14 cellular contexts compared by ENCODE assay signal in the genomic region with DNA sequence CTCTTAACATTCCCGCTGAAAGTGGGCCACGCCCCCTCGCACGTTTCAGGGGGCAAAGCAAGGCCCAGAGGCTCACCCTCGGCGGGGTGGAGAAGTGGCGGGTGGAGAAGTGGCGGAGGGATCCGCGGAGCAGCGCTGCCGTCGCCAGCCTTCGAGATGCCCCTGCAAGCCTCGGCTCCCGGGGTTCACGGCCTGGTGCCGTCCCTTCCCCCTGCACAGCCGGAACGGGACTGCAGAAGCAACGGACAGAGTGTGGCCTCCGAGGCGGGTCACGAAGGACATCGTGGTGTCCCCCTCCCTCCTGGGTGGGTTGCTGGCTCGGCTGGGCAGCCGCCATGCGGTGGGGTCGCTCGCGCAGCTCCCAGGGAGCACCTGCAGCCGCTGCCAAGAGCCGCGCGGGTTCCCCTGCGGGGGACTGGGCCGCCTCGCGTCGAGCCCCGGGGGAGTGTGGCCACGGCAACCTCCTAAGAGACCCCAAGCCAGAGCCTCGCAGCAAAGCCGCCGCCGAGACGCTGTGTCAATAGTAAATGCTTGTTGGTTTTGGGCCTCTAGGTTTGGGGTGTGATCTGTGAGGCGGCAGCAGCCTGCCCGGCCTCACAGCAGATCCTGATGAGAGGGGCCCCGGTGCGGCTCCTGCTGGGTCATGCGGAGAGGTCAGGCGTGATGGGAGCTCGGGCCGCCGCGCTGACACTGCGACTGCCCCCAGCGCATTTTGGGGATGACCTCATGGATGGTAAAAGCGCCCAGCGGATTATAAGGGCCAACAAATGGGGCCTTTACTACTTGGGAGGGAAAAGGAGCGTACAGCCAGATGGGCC. TPM values are rescaled to one million over a fixed set of nuclear protein-coding genes. Genes with fewer than 3 reads are reported as not detected.
A peak's percentile ranks its signal among the peaks of the same experiment; 100 is the strongest.
DNase-seq lines count a peak whose midpoint lies in the region; ATAC-seq, FAIRE-seq and TF ChIP-seq lines count a peak whose summit lies in the region.
"Had no signal": no experiment of that assay in that cellular context is flagged by ENCODE, and none has a peak within 500 bp of the region (broad histone marks: within the 10 kb centered on the region; RNA-seq: fewer than 3 reads in every experiment).

No MANE protein-coding gene starts in this region.

- H3K4me3 Mint-ChIP-seq in naive thymus-derived CD8-positive, alpha-beta T cell, result peak overlapping the region in 5 of 10 donors; percentile 26 to 97 (median 92)
- no peak overlapping the region for H3K4me3 Mint-ChIP-seq in activated T-cell treated with anti-CD3 and anti-CD28 coated beads, Interleukin-2, amount 50 U/mL, for 4 hours
- H3K4me3 Mint-ChIP-seq: activated CD4-positive, alpha-beta memory T cell treated with anti-CD3 and anti-CD28 coated beads for 36 hours had no signal

- no peak for TF ChIP-seq EP300 in GM12878 (IDR thresholded peaks at IDR 0.05; ENCODE audit: borderline replicate concordance in 1 of 2, control insufficient read depth in 1 of 2, low read depth in 2 of 2, low read length in 2 of 2)

- H3K36me3 ChIP-seq in HUES6 (ENCODE audit: control insufficient read depth, insufficient read depth, low read length), result no peaks in the 10 kb centered on the region
- H3K36me3 ChIP-seq in GM12878 (ENCODE audit: control insufficient read depth in 2 of 2, insufficient read depth in 2 of 2, low read length in 1 of 2), result no peaks in the 10 kb centered on the region
- H3K36me3 ChIP-seq: thoracic aorta had no signal

- POLR2A ChIA-PET in GM12878 (lab: Charles Lee), result interaction anchor here (0.6 kb wide), 1 partner anchor 214 kb away, joined by 3 read pairs; no protein-coding TSS in a partner anchor
- POLR2A ChIA-PET in naive thymus-derived CD8-positive, alpha-beta T cell (lab: Charles Lee), result interaction anchor here (1.1 kb wide), 1 partner anchor 9 kb away, joined by 3 read pairs; no protein-coding TSS in a partner anchor

- H3K4me1 Mint-ChIP-seq in naive thymus-derived CD8-positive, alpha-beta T cell, result peaks cover 24 to 63% (median 52%) of the 10 kb centered on the region in 4 donors
- peaks cover 42% of the 10 kb centered on the region for H3K4me1 Mint-ChIP-seq in activated T-cell treated with anti-CD3 and anti-CD28 coated beads, Interleukin-2, amount 50 U/mL, for 4 hours (ENCODE audit: low read depth)

- no peak for TF ChIP-seq POLR2A in GM12878 (IDR thresholded peaks at IDR 0.05; ENCODE audit: low read depth, low read length)

- peaks cover 0 to 5% (median 1%) of the 10 kb centered on the region in 3 donors for H3K36me3 Mint-ChIP-seq in naive thymus-derived CD8-positive, alpha-beta T cell
- peaks cover 4% of the 10 kb centered on the region for H3K36me3 Mint-ChIP-seq in activated T-cell treated with anti-CD3 and anti-CD28 coated beads, Interleukin-2, amount 50 U/mL, for 4 hours (ENCODE audit: insufficient read depth)

- H3K4me2 ChIP-seq in GM12878 (ENCODE audit: control insufficient read depth, insufficient read depth), result no peak overlapping the region

- BruUV-seq in GM12878 (replicated peaks; lab: Mats Ljungman, UMichigan), result no TSS peak

- RAD21 ChIA-PET in GM12878 (lab: Charles Lee; ENCODE audit: unreplicated experiment), result no interaction called here

- no peak for TF ChIP-seq CTCF in GM12878 (IDR thresholded peaks at IDR 0.05 in 2 of 3, conservative IDR thresholded peaks at IDR 0.05 in 1 of 3; ENCODE audit: control insufficient read depth in 2 of 3, extremely low read depth in 1 of 3, insufficient read depth in 1 of 3, low read depth in 3 of 3, low read length in 3 of 3)

- ATAC-seq in GM12878 (no peak), HG03196 (IDR thresholded peaks at IDR 0.05; ENCODE audit: unreplicated experiment) (no peak)
- no peak for ATAC-seq in naive thymus-derived CD8-positive, alpha-beta T cell
- no peak for ATAC-seq in activated T-cell treated with anti-CD3 and anti-CD28 coated beads, Interleukin-2, amount 50 U/mL, for 4 hours

- CTCF ChIA-PET in GM12878 (lab: Yijun Ruan, JAX), result no interaction called here

- no peaks in the 10 kb centered on the region for H3K9me3 Mint-ChIP-seq in naive thymus-derived CD8-positive, alpha-beta T cell
- H3K9me3 Mint-ChIP-seq in activated T-cell treated with anti-CD3 and anti-CD28 coated beads, Interleukin-2, amount 50 U/mL, for 4 hours, result no peaks in the 10 kb centered on the region
- H3K9me3 Mint-ChIP-seq: activated CD4-positive, alpha-beta memory T cell treated with anti-CD3 and anti-CD28 coated beads for 36 hours had no signal

- DNase-seq in DMS153 treated with DMSO at 0.1 percent for 48 hours (lab: John Stamatoyannopoulos, UW; ENCODE audit: unreplicated experiment) (peak; percentile 17), GM12878 (ENCODE audit: low read depth, low spot score) (no peak), NCI-H1105 (lab: John Stamatoyannopoulos, UW) (no peak), AG08395 (ENCODE audit: low spot score) (no peak)
- DNase-seq in naive thymus-derived CD8-positive, alpha-beta T cell, result peak in 1 of 10 donors; percentile 31
- DNase-seq in activated T-cell treated with anti-CD3 and anti-CD28 coated beads, Interleukin-2, amount 50 U/mL, for 4 hours, result no peak
- DNase-seq: activated CD4-positive, alpha-beta memory T cell treated with anti-CD3 and anti-CD28 coated beads for 36 hours; activated naive CD4-positive, alpha-beta T cell; caudate nucleus; esophagus squamous epithelium had no signal

- peak overlapping the region; percentile 48 for H3K9ac ChIP-seq in HUES6 (ENCODE audit: low read length)
- no peak overlapping the region for H3K9ac ChIP-seq in GM12878 (ENCODE audit: control insufficient read depth, insufficient read depth, low read length)

- H2AFZ ChIP-seq in GM12878 (ENCODE audit: control insufficient read depth, low read depth, low read length), result no peak overlapping the region

- H3K9me3 ChIP-seq in HUES6 (ENCODE audit: control insufficient read depth, insufficient read depth, low read depth, low read length) (no peaks in the 10 kb centered on the region), GM12878 (replicated peaks; ENCODE audit: control insufficient read depth, insufficient read depth, low read length) (no peaks in the 10 kb centered on the region)
- H3K9me3 ChIP-seq: esophagus squamous epithelium, thoracic aorta had no signal

- H3K27ac Mint-ChIP-seq in naive thymus-derived CD8-positive, alpha-beta T cell, result peak overlapping the region; percentile 93 to 100 (median 100)

- H3K79me2 ChIP-seq in GM12878 (ENCODE audit: control insufficient read depth, insufficient read depth, low read length), result peaks cover 6% of the 10 kb centered on the region

- H3K27me3 ChIP-seq in HUES6 (ENCODE audit: control insufficient read depth, insufficient read depth, low read length) (no peaks in the 10 kb centered on the region), GM12878 (replicated peaks in 1 of 2; ENCODE audit: control insufficient read depth in 2 of 2, insufficient read depth in 2 of 2, low read length in 1 of 2) (no peaks in the 10 kb centered on the region)
- H3K27me3 ChIP-seq: esophagus squamous epithelium had no signal

- SMC1A ChIA-PET in GM12878 (lab: Charles Lee; ENCODE audit: uncharacterized antibody, unreplicated experiment), result no interaction called here

- peak overlapping the region; percentile 40; the same call in 1 of the 2 replicates for H3K4me3 ChIP-seq in HUES6 (ENCODE audit: low read depth, low read length)
- H3K4me3 ChIP-seq in GM12878, result no peak overlapping the region
- H3K4me3 ChIP-seq: esophagus squamous epithelium, thoracic aorta had no signal

- no peak for TF ChIP-seq RAD21 in GM12878 (IDR thresholded peaks at IDR 0.05; ENCODE audit: insufficient read depth, low read depth, low read length)

- no peak overlapping the region for H3K27ac ChIP-seq in HUES6 (ENCODE audit: low read depth, low read length)
- H3K27ac ChIP-seq in GM12878 (ENCODE audit: control insufficient read depth, insufficient read depth), result no peak overlapping the region
- H3K27ac ChIP-seq: thoracic aorta had no signal

- in situ Hi-C loops in GM12878 (cut with MboI), result no loop called here

- WGBS in GM12878 (ENCODE audit: insufficient coverage, insufficient replicate concordance, low lambda C conversion rate, missing lambda C conversion rate), result 90% methylated on average over 46 of the region's 62 CpGs

- H3K27me3 Mint-ChIP-seq in naive thymus-derived CD8-positive, alpha-beta T cell, result no peaks in the 10 kb centered on the region
- no peaks in the 10 kb centered on the region for H3K27me3 Mint-ChIP-seq in activated T-cell treated with anti-CD3 and anti-CD28 coated beads, Interleukin-2, amount 50 U/mL, for 4 hours (ENCODE audit: low read depth)
- H3K27me3 Mint-ChIP-seq: activated CD4-positive, alpha-beta memory T cell treated with anti-CD3 and anti-CD28 coated beads for 36 hours had no signal

- intact Hi-C loops in GM12878 (cut with micrococcal nuclease; ENCODE audit: unreplicated experiment), result no loop called here

- H3K4me1 ChIP-seq in HUES6 (ENCODE audit: control insufficient read depth, insufficient read depth, low read length), result peaks cover 19% of the 10 kb centered on the region
- H3K4me1 ChIP-seq in GM12878 (ENCODE audit: control insufficient read depth, insufficient read depth, low read length), result peaks cover 17% of the 10 kb centered on the region

- H4K20me1 ChIP-seq in GM12878 (ENCODE audit: control insufficient read depth, insufficient read depth), result no peaks in the 10 kb centered on the region; the same call in 1 of the 2 replicates

- no peak for FAIRE-seq in GM12878 (lab: Jason Lieb, UNC)

RNA-seq across cellular contexts. Expression of a gene that starts 5.5 kb away (rescaled TPM):
- total RNA-seq in GM12878 (2013; cell fraction: nucleolus; rRNA removed), result 5.4 and 6.8 TPM in 2 replicates
- total RNA-seq in GM12878 (2014; rRNA removed) (19.3 and 24.7 TPM in 2 replicates), GM12878 (2014; rRNA removed; fragmentation: Illumina TruSeq; extraction: Trizol) (0.46 and 0.72 TPM in 2 replicates), GM12878 (2021) (20.4 and 21.5 TPM in 2 replicates)
- 0.42 TPM for polyA plus RNA-seq in GM12878 (2011; ENCODE audit: low read depth)
- polyA plus RNA-seq in GM12878 (2011; rRNA removed) (0.26 and 0.86 TPM in 2 replicates), GM12878 (2014; fragmentation: Illumina TruSeq; extraction: Trizol) (0.24 TPM in 1 of 2 replicates, not detected in the other), GM12878 (2014; fragmentation: Nextera tagmentation; extraction: Ambion mirVana) (not detected), GM12878 (2014; rRNA removed) (18.1 and 21.3 TPM in 2 replicates), GM12878 (2016; fragmentation: Nextera tagmentation; extraction: Ambion mirVana) (10 to 100 TPM in 1 of 2 experiments, 1 to 10 TPM in 1; 1.3 to 14.1 TPM)
- 1.7 and 5.1 TPM in 2 replicates for polyA plus RNA-seq in GM12878 (2011; cell fraction: cytosol; rRNA removed)
- 2.8 and 4.9 TPM in 2 replicates for polyA plus RNA-seq in GM12878 (2011; cell fraction: nucleus; rRNA removed)
- polyA plus RNA-seq in GM12878 (2012), result 4.8 and 5.9 TPM in 2 replicates
- 0.95 and 1.7 TPM in 2 replicates for polyA minus RNA-seq in GM12878 (2011; rRNA and poly(A)+ RNA removed)
- polyA minus RNA-seq in GM12878 (2011; cell fraction: cytosol; rRNA and poly(A)+ RNA removed), result 2.4 TPM in 1 of 2 replicates, not detected in the other
- 2.1 and 4.2 TPM in 2 replicates for polyA minus RNA-seq in GM12878 (2011; cell fraction: nucleus; rRNA and poly(A)+ RNA removed)
- total RNA-seq in naive thymus-derived CD8-positive, alpha-beta T cell, result 10 to 100 TPM; 31.5 to 33.0 TPM
- 10 to 100 TPM; 31.6 to 43.3 (median 42.3) TPM for polyA plus RNA-seq in naive thymus-derived CD8-positive, alpha-beta T cell
- total RNA-seq in activated T-cell treated with anti-CD3 and anti-CD28 coated beads, Interleukin-2, amount 50 U/mL, for 4 hours, result 10 to 100 TPM; 21.9 to 22.8 (median 22.6) TPM

RNA-seq across cellular contexts. Expression of a gene that starts 16.5 kb away (rescaled TPM):
- 0.47 and 1.0 TPM in 2 replicates for total RNA-seq in GM12878 (2013; cell fraction: nucleolus; rRNA removed)
- total RNA-seq in GM12878 (2014; rRNA removed), result not detected in 2 replicates
- total RNA-seq in GM12878 (2014; rRNA removed; fragmentation: Illumina TruSeq; extraction: Trizol), result not detected in 2 replicates
- 0.16 and 0.31 TPM in 2 replicates for total RNA-seq in GM12878 (2021)
- polyA plus RNA-seq in GM12878 (2011; ENCODE audit: low read depth), result 0.14 TPM
- not detected in 2 replicates for polyA plus RNA-seq in GM12878 (2011; rRNA removed)
- 0.28 TPM in 1 of 2 replicates, not detected in the other for polyA plus RNA-seq in GM12878 (2011; cell fraction: cytosol; rRNA removed)
- 1.3 and 1.4 TPM in 2 replicates for polyA plus RNA-seq in GM12878 (2011; cell fraction: nucleus; rRNA removed)
- 0.62 and 0.76 TPM in 2 replicates for polyA plus RNA-seq in GM12878 (2012)
- polyA plus RNA-seq in GM12878 (2014; fragmentation: Illumina TruSeq; extraction: Trizol), result 0.06 TPM in 1 of 2 replicates, not detected in the other
- polyA plus RNA-seq in GM12878 (2014; fragmentation: Nextera tagmentation; extraction: Ambion mirVana), result not detected
- 0.19 and 0.24 TPM in 2 replicates for polyA plus RNA-seq in GM12878 (2014; rRNA removed)
- polyA plus RNA-seq in GM12878 (2016; fragmentation: Nextera tagmentation; extraction: Ambion mirVana), result under 1 TPM; 0.31 to 0.32 TPM
- 0.21 TPM in 1 of 2 replicates, not detected in the other for polyA minus RNA-seq in GM12878 (2011; rRNA and poly(A)+ RNA removed)
- not detected in 2 replicates for polyA minus RNA-seq in GM12878 (2011; cell fraction: cytosol; rRNA and poly(A)+ RNA removed)
- polyA minus RNA-seq in GM12878 (2011; cell fraction: nucleus; rRNA and poly(A)+ RNA removed), result 0.36 and 0.57 TPM in 2 replicates
- total RNA-seq in naive thymus-derived CD8-positive, alpha-beta T cell, result 1 to 10 TPM; 1.1 to 1.2 TPM
- polyA plus RNA-seq in naive thymus-derived CD8-positive, alpha-beta T cell, result under 1 TPM; 0.17 to 0.33 (median 0.17) TPM
- under 1 TPM; 0.18 to 0.26 (median 0.19) TPM for total RNA-seq in activated T-cell treated with anti-CD3 and anti-CD28 coated beads, Interleukin-2, amount 50 U/mL, for 4 hours

RNA-seq across cellular contexts. Expression of a gene that starts 18.8 kb away (rescaled TPM):
- total RNA-seq in GM12878 (2013; cell fraction: nucleolus; rRNA removed), result 16.2 and 17.0 TPM in 2 replicates
- total RNA-seq in GM12878 (2014; rRNA removed) (48.9 and 50.5 TPM in 2 replicates), GM12878 (2014; rRNA removed; fragmentation: Illumina TruSeq; extraction: Trizol) (17.6 and 18.5 TPM in 2 replicates), GM12878 (2021) (41.4 and 41.9 TPM in 2 replicates)
- 7.5 TPM for polyA plus RNA-seq in GM12878 (2011; ENCODE audit: low read depth)
- polyA plus RNA-seq in GM12878 (2011; rRNA removed) (14.6 and 38.5 TPM in 2 replicates), GM12878 (2014; fragmentation: Illumina TruSeq; extraction: Trizol) (5.9 and 14.9 TPM in 2 replicates), GM12878 (2014; fragmentation: Nextera tagmentation; extraction: Ambion mirVana) (1 to 10 TPM in 1 of 2 experiments, under 1 TPM in 1; 0.31 to 1.3 TPM), GM12878 (2014; rRNA removed) (43.8 and 49.3 TPM in 2 replicates), GM12878 (2016; fragmentation: Nextera tagmentation; extraction: Ambion mirVana) (10 to 100 TPM in 1 of 2 experiments, 1 to 10 TPM in 1; 6.9 to 41.1 TPM)
- polyA plus RNA-seq in GM12878 (2011; cell fraction: cytosol; rRNA removed), result 36.8 and 52.4 TPM in 2 replicates
- 41.4 and 53.6 TPM in 2 replicates for polyA plus RNA-seq in GM12878 (2011; cell fraction: nucleus; rRNA removed)
- 22.7 and 23.7 TPM in 2 replicates for polyA plus RNA-seq in GM12878 (2012)
- polyA minus RNA-seq in GM12878 (2011; rRNA and poly(A)+ RNA removed), result 10.9 and 19.3 TPM in 2 replicates
- 11.0 and 15.9 TPM in 2 replicates for polyA minus RNA-seq in GM12878 (2011; cell fraction: cytosol; rRNA and poly(A)+ RNA removed)
- 6.5 and 9.4 TPM in 2 replicates for polyA minus RNA-seq in GM12878 (2011; cell fraction: nucleus; rRNA and poly(A)+ RNA removed)
- 10 to 100 TPM; 41.7 to 46.7 TPM for total RNA-seq in naive thymus-derived CD8-positive, alpha-beta T cell
- 10 to 100 TPM; 20.6 to 43.5 (median 27.9) TPM for polyA plus RNA-seq in naive thymus-derived CD8-positive, alpha-beta T cell
- total RNA-seq in activated T-cell treated with anti-CD3 and anti-CD28 coated beads, Interleukin-2, amount 50 U/mL, for 4 hours, result 10 to 100 TPM; 42.1 to 48.7 (median 45.7) TPM

RNA-seq across cellular contexts. Expression of a gene that starts 31.1 kb away (rescaled TPM):
- not detected in 2 replicates for total RNA-seq in GM12878 (2013; cell fraction: nucleolus; rRNA removed)
- not detected in 2 replicates for total RNA-seq in GM12878 (2014; rRNA removed)
- total RNA-seq in GM12878 (2014; rRNA removed; fragmentation: Illumina TruSeq; extraction: Trizol), result not detected in 2 replicates
- 0.23 TPM in 1 of 2 replicates, not detected in the other for total RNA-seq in GM12878 (2021)
- not detected for polyA plus RNA-seq in GM12878 (2011; ENCODE audit: low read depth)
- polyA plus RNA-seq in GM12878 (2011; rRNA removed), result 0.24 and 0.48 TPM in 2 replicates
- 1.4 and 1.6 TPM in 2 replicates for polyA plus RNA-seq in GM12878 (2011; cell fraction: cytosol; rRNA removed)
- 0.51 and 1.8 TPM in 2 replicates for polyA plus RNA-seq in GM12878 (2011; cell fraction: nucleus; rRNA removed)
- not detected in 2 replicates for polyA plus RNA-seq in GM12878 (2012)
- not detected in 2 replicates for polyA plus RNA-seq in GM12878 (2014; fragmentation: Illumina TruSeq; extraction: Trizol)
- not detected for polyA plus RNA-seq in GM12878 (2014; fragmentation: Nextera tagmentation; extraction: Ambion mirVana)
- polyA plus RNA-seq in GM12878 (2014; rRNA removed), result 0.09 TPM in 2 replicates
- not detected for polyA plus RNA-seq in GM12878 (2016; fragmentation: Nextera tagmentation; extraction: Ambion mirVana)
- polyA minus RNA-seq in GM12878 (2011; rRNA and poly(A)+ RNA removed), result 0.98 TPM in 1 of 2 replicates, not detected in the other
- not detected in 2 replicates for polyA minus RNA-seq in GM12878 (2011; cell fraction: cytosol; rRNA and poly(A)+ RNA removed)
- polyA minus RNA-seq in GM12878 (2011; cell fraction: nucleus; rRNA and poly(A)+ RNA removed), result not detected in 2 replicates
- total RNA-seq in naive thymus-derived CD8-positive, alpha-beta T cell, result 10 to 100 TPM; 46.9 to 55.9 TPM
- polyA plus RNA-seq in naive thymus-derived CD8-positive, alpha-beta T cell, result 100 to 1,000 TPM; 228 to 450 (median 333) TPM
- 10 to 100 TPM; 53.2 to 71.8 (median 65.8) TPM for total RNA-seq in activated T-cell treated with anti-CD3 and anti-CD28 coated beads, Interleukin-2, amount 50 U/mL, for 4 hours
- total RNA-seq: skeletal muscle tissue had no signal

RNA-seq across cellular contexts. Expression of a gene that starts 51.9 kb away (rescaled TPM):
- not detected in 2 replicates for total RNA-seq in GM12878 (2013; cell fraction: nucleolus; rRNA removed)
- total RNA-seq in GM12878 (2014; rRNA removed) (not detected in 2 replicates), GM12878 (2014; rRNA removed; fragmentation: Illumina TruSeq; extraction: Trizol) (not detected in 2 replicates), GM12878 (2021) (0.08 TPM in 1 of 2 replicates, not detected in the other)
- polyA plus RNA-seq in GM12878 (2011; ENCODE audit: low read depth), result not detected
- polyA plus RNA-seq in GM12878 (2011; rRNA removed) (not detected in 2 replicates), GM12878 (2014; fragmentation: Illumina TruSeq; extraction: Trizol) (not detected in 2 replicates), GM12878 (2014; fragmentation: Nextera tagmentation; extraction: Ambion mirVana) (not detected), GM12878 (2014; rRNA removed) (not detected in 2 replicates), GM12878 (2016; fragmentation: Nextera tagmentation; extraction: Ambion mirVana) (not detected)
- not detected in 2 replicates for polyA plus RNA-seq in GM12878 (2011; cell fraction: cytosol; rRNA removed)
- not detected in 2 replicates for polyA plus RNA-seq in GM12878 (2011; cell fraction: nucleus; rRNA removed)
- polyA plus RNA-seq in GM12878 (2012), result not detected in 2 replicates
- not detected in 2 replicates for polyA minus RNA-seq in GM12878 (2011; rRNA and poly(A)+ RNA removed)
- polyA minus RNA-seq in GM12878 (2011; cell fraction: cytosol; rRNA and poly(A)+ RNA removed), result not detected in 2 replicates
- polyA minus RNA-seq in GM12878 (2011; cell fraction: nucleus; rRNA and poly(A)+ RNA removed), result not detected in 2 replicates
- 1 to 10 TPM; 3.6 to 4.0 TPM for total RNA-seq in naive thymus-derived CD8-positive, alpha-beta T cell
- 1 to 10 TPM in 1 of 3 donors, under 1 TPM in 2; 0.30 to 1.8 (median 0.41) TPM for polyA plus RNA-seq in naive thymus-derived CD8-positive, alpha-beta T cell
- total RNA-seq in activated T-cell treated with anti-CD3 and anti-CD28 coated beads, Interleukin-2, amount 50 U/mL, for 4 hours, result under 1 TPM; 0.16 to 0.33 (median 0.26) TPM
